In the genomic region with DNA sequence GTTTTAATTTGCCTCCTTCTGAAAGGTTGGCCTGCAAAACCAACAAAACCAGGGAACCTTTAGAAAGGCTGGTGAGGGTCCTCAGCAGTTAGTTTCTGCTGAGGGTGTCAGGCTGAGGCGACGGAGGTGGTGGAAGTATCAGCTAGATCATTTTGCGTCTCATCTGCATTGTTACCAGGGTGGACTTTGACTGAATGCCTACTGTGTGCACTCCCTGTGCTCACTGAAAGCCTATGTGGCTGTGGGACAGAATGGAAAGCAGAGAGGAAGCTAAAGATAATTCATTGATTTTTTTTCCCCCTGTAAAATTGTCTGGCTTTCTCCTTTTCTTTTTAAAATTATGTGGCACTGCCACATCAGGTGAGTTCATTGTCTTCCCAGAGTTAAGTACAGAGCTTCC, we compare ENCODE assay signal across 21 cellular contexts.
A peak's percentile ranks its signal among the peaks of the same experiment; 100 is the strongest.
DNase-seq lines count a peak whose midpoint lies in the region; ATAC-seq and TF ChIP-seq lines count a peak whose summit lies in the region.
"Had no signal": no experiment of that assay in that cellular context is flagged by ENCODE, and none has a peak within 500 bp of the region (broad histone marks: within the 10 kb centered on the region; RNA-seq: fewer than 3 reads in every experiment).

No MANE protein-coding gene starts in this region.

- CTCF ChIA-PET in T-cell (lab: Charles Lee) = interaction anchor here in 1 of 2 donors (0.9 kb wide), 1 partner anchor 94 kb away, joined by 3 read pairs; no protein-coding TSS in a partner anchor

- TF ChIP-seq CTCF in glutamatergic neuron (IDR thresholded peaks at IDR 0.05; ENCODE audit: partially characterized antibody, unreplicated experiment) = no peak

- H3K4me3 Mint-ChIP-seq in activated T-cell treated with anti-CD3 and anti-CD28 coated beads, Interleukin-2, amount 50 U/mL, for 72 hours = peak overlapping the region in 1 of 2 donors; percentile 37
- no peak overlapping the region for H3K4me3 Mint-ChIP-seq in activated T-cell treated with anti-CD3 and anti-CD28 coated beads, Interleukin-2, amount 50 U/mL, for 4 hours
- H3K4me3 Mint-ChIP-seq in T-cell (no peak overlapping the region), glutamatergic neuron (ENCODE audit: unreplicated experiment) (peak overlapping the region; percentile 30)
- no peak overlapping the region for H3K4me3 Mint-ChIP-seq in stimulated activated memory B cell treated with anti-CD40 and anti-IgM and Interleukin-4, amounts not matched to agents 10 μg/mL and 1 μg/mL and 100 μg/mL, for 72 hours
- H3K4me3 Mint-ChIP-seq: activated naive CD8-positive, alpha-beta T cell treated with anti-CD3 and anti-CD28 coated beads, Interleukin-2, amount 10 ng/mL, durations not matched to agents 7 days and 5 days had no signal

- POLR2A ChIA-PET in T-cell (lab: Charles Lee) = no interaction called here

- no peaks in the 10 kb centered on the region for H3K27me3 Mint-ChIP-seq in activated T-cell treated with anti-CD3 and anti-CD28 coated beads, Interleukin-2, amount 50 U/mL, for 72 hours (ENCODE audit: low read depth)
- H3K27me3 Mint-ChIP-seq in activated T-cell treated with anti-CD3 and anti-CD28 coated beads, Interleukin-2, amount 50 U/mL, for 4 hours (ENCODE audit: low read depth) = no peaks in the 10 kb centered on the region
- no peaks in the 10 kb centered on the region for H3K27me3 Mint-ChIP-seq in T-cell
- H3K27me3 Mint-ChIP-seq in glutamatergic neuron (ENCODE audit: unreplicated experiment) = peaks cover 16% of the 10 kb centered on the region
- no peaks in the 10 kb centered on the region for H3K27me3 Mint-ChIP-seq in stimulated activated memory B cell treated with anti-CD40 and anti-IgM and Interleukin-4, amounts not matched to agents 10 μg/mL and 1 μg/mL and 100 μg/mL, for 72 hours
- H3K27me3 Mint-ChIP-seq: activated naive CD8-positive, alpha-beta T cell treated with anti-CD3 and anti-CD28 coated beads, Interleukin-2, amount 10 ng/mL, durations not matched to agents 7 days and 5 days had no signal

- no peak overlapping the region for H3K4me3 ChIP-seq in MG63
- H3K4me3 ChIP-seq: coronary artery, heart left ventricle, left ventricle myocardium inferior, right atrium auricular region, suprapubic skin had no signal

- intact Hi-C loops in left ventricle myocardium superior (cut with micrococcal nuclease) = no loop called here

- H3K9me3 Mint-ChIP-seq in activated T-cell treated with anti-CD3 and anti-CD28 coated beads, Interleukin-2, amount 50 U/mL, for 72 hours = no peaks in the 10 kb centered on the region
- H3K9me3 Mint-ChIP-seq in activated T-cell treated with anti-CD3 and anti-CD28 coated beads, Interleukin-2, amount 50 U/mL, for 4 hours = no peaks in the 10 kb centered on the region
- H3K9me3 Mint-ChIP-seq in T-cell = no peaks in the 10 kb centered on the region
- peaks cover 14% of the 10 kb centered on the region for H3K9me3 Mint-ChIP-seq in glutamatergic neuron (ENCODE audit: unreplicated experiment)
- H3K9me3 Mint-ChIP-seq in stimulated activated memory B cell treated with anti-CD40 and anti-IgM and Interleukin-4, amounts not matched to agents 10 μg/mL and 1 μg/mL and 100 μg/mL, for 72 hours = no peaks in the 10 kb centered on the region
- H3K9me3 Mint-ChIP-seq: activated naive CD8-positive, alpha-beta T cell treated with anti-CD3 and anti-CD28 coated beads, Interleukin-2, amount 10 ng/mL, durations not matched to agents 7 days and 5 days had no signal

- no peak for DNase-seq in activated T-cell treated with anti-CD3 and anti-CD28 coated beads, Interleukin-2, amount 50 U/mL, for 72 hours
- no peak for DNase-seq in activated T-cell treated with anti-CD3 and anti-CD28 coated beads, Interleukin-2, amount 50 U/mL, for 4 hours
- DNase-seq in T-cell (no peak), glutamatergic neuron (no peak), left ventricle myocardium superior (no peak), MG63 (no peak)
- DNase-seq: activated CD4-positive, alpha-beta T cell treated with anti-CD3 and anti-CD28 coated beads, Interleukin-2, amount 50 U/mL, for 4 hours; activated naive CD8-positive, alpha-beta T cell treated with anti-CD3 and anti-CD28 coated beads, Interleukin-2, amount 10 ng/mL, durations not matched to agents 7 days and 5 days; brain microvascular endothelial cell; C1 segment of cervical spinal cord; DMS 273 treated with DMSO at 0.1 percent for 48 hours; heart left ventricle; left ventricle myocardium inferior; NCI-H1694; NCI-H2171 treated with DMSO at 0.1 percent for 48 hours; NCI-H526 treated with DMSO at 0.1 percent for 48 hours had no signal

- no peaks in the 10 kb centered on the region for H3K9me3 ChIP-seq in MG63
- H3K9me3 ChIP-seq: heart left ventricle, left ventricle myocardium inferior, right atrium auricular region, suprapubic skin had no signal

- H3K4me1 Mint-ChIP-seq in activated T-cell treated with anti-CD3 and anti-CD28 coated beads, Interleukin-2, amount 50 U/mL, for 72 hours (ENCODE audit: low read depth) = peaks cover 90% of the 10 kb centered on the region
- H3K4me1 Mint-ChIP-seq in activated T-cell treated with anti-CD3 and anti-CD28 coated beads, Interleukin-2, amount 50 U/mL, for 4 hours (ENCODE audit: low read depth) = peaks cover 88% of the 10 kb centered on the region
- H3K4me1 Mint-ChIP-seq in T-cell (peaks cover 86 to 94% (median 92%) of the 10 kb centered on the region in 3 donors), glutamatergic neuron (ENCODE audit: low read depth, unreplicated experiment) (peaks cover 78% of the 10 kb centered on the region)
- peaks cover 98% of the 10 kb centered on the region for H3K4me1 Mint-ChIP-seq in stimulated activated memory B cell treated with anti-CD40 and anti-IgM and Interleukin-4, amounts not matched to agents 10 μg/mL and 1 μg/mL and 100 μg/mL, for 72 hours

- peak overlapping the region; percentile 67 for H3K27ac Mint-ChIP-seq in activated T-cell treated with anti-CD3 and anti-CD28 coated beads, Interleukin-2, amount 50 U/mL, for 72 hours
- H3K27ac Mint-ChIP-seq in T-cell = peak overlapping the region; percentile 19 to 24
- peak overlapping the region; percentile 74 for H3K27ac Mint-ChIP-seq in glutamatergic neuron (ENCODE audit: unreplicated experiment)
- peak overlapping the region; percentile 74 for H3K27ac Mint-ChIP-seq in stimulated activated memory B cell treated with anti-CD40 and anti-IgM and Interleukin-4, amounts not matched to agents 10 μg/mL and 1 μg/mL and 100 μg/mL, for 72 hours
- H3K27ac Mint-ChIP-seq: activated naive CD8-positive, alpha-beta T cell treated with anti-CD3 and anti-CD28 coated beads, Interleukin-2, amount 10 ng/mL, durations not matched to agents 7 days and 5 days had no signal

- no peak for ATAC-seq in activated T-cell treated with anti-CD3 and anti-CD28 coated beads, Interleukin-2, amount 50 U/mL, for 72 hours (replicated peaks in 1 of 2)
- no peak for ATAC-seq in activated T-cell treated with anti-CD3 and anti-CD28 coated beads, Interleukin-2, amount 50 U/mL, for 4 hours
- ATAC-seq in T-cell (replicated peaks in 1 of 4) (no peak), left ventricle myocardium superior (no peak), GM18502 (IDR thresholded peaks at IDR 0.05; ENCODE audit: poor library complexity, unreplicated experiment) (no peak)
- ATAC-seq in stimulated activated memory B cell treated with anti-CD40 and anti-IgM and Interleukin-4, amounts not matched to agents 10 μg/mL and 1 μg/mL and 100 μg/mL, for 72 hours = no peak
- ATAC-seq: heart left ventricle had no signal

- peaks cover 2 to 7% of the 10 kb centered on the region in 2 donors for H3K36me3 Mint-ChIP-seq in activated T-cell treated with anti-CD3 and anti-CD28 coated beads, Interleukin-2, amount 50 U/mL, for 72 hours (ENCODE audit: insufficient read depth in 2 of 2)
- H3K36me3 Mint-ChIP-seq in activated T-cell treated with anti-CD3 and anti-CD28 coated beads, Interleukin-2, amount 50 U/mL, for 4 hours (ENCODE audit: insufficient read depth) = peaks cover 22% of the 10 kb centered on the region
- H3K36me3 Mint-ChIP-seq in T-cell (no peaks in the 10 kb centered on the region), glutamatergic neuron (ENCODE audit: unreplicated experiment) (no peaks in the 10 kb centered on the region)
- H3K36me3 Mint-ChIP-seq in stimulated activated memory B cell treated with anti-CD40 and anti-IgM and Interleukin-4, amounts not matched to agents 10 μg/mL and 1 μg/mL and 100 μg/mL, for 72 hours = peaks cover 17% of the 10 kb centered on the region

- H3K36me3 ChIP-seq in MG63 = no peaks in the 10 kb centered on the region
- H3K36me3 ChIP-seq: brain microvascular endothelial cell had no signal

- H3K27me3 ChIP-seq in MG63 = no peaks in the 10 kb centered on the region
- H3K27me3 ChIP-seq: brain microvascular endothelial cell, heart left ventricle, right atrium auricular region, suprapubic skin had no signal

Comparison
In these comparisons a context has a peak if more than half of its experiments do, and no peak if none do; other contexts are left out.
1. H3K27ac Mint-ChIP-seq: peak in every context shown above with its lines; median percentile 74 in glutamatergic neuron; 74 in stimulated activated memory B cell treated with anti-CD40 and anti-IgM and Interleukin-4, amounts not matched to agents 10 μg/mL and 1 μg/mL and 100 μg/mL, for 72 hours; 67 in activated T-cell treated with anti-CD3 and anti-CD28 coated beads, Interleukin-2, amount 50 U/mL, for 72 hours; 22 in T-cell.